ENCODE assay signal across 8 cellular contexts in the genomic region with DNA sequence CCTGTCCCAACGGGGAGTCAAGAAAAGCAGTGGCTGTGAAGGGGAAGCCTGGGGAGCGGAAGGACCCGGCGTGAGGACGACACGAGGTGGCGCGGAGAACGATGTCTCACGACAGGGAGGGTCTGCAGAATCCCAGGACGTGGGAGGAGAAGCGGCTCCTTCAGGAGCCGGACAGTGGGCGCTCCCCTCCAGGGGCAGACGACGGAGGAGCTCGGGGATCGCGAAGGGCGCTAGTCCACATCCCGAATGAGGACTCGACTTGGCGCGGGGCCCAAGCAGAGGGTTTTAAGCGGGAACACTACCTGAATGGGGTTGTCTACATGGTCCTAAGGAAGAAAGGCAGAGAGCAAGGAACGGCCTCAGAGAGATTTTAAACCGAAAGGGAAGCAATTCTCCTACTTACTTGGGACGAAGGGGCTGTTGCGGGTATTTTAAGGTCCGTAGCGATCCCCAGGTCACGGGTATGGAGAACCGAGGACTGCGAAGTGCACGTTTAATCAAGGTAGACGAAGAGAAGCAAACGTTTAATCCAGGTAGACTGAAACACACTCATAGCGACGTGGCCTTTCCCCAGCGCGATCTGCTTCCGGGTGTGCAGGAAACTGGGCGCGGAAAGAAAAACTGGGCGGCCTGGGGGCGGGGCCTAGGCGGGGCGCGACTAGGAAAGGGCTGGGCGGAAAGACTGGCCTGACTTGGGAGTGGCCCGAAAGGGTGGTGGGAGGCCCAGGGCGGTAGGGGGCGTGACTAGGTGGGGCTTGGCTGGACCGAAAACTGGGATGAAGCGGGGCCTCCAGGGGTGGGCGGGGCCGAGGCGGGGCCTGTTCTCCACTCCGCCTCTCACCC. TPM values are rescaled to one million over a fixed set of nuclear protein-coding genes. Genes with fewer than 3 reads are reported as not detected.
DNase-seq lines count a peak whose midpoint lies in the region; TF ChIP-seq lines count a peak whose summit lies in the region.

ZNF841 (minus strand) TSS at position 594 of the 843 bp plus-strand sequence. CDS start 10,964 bp downstream, outside the sequence.

- peak within 1 kb of the TSS; percentile 92 for H3K27ac Mint-ChIP-seq in activated T-cell treated with anti-CD3 and anti-CD28 coated beads, Interleukin-2, amount 50 U/mL, for 24 hours

- peaks cover 40% of the 10 kb centered on the region for H3K4me1 Mint-ChIP-seq in activated T-cell treated with anti-CD3 and anti-CD28 coated beads, Interleukin-2, amount 50 U/mL, for 24 hours (ENCODE audit: low read depth)

- H3K4me1 ChIP-seq in esophagus (ENCODE audit: control insufficient read depth in 2 of 2, insufficient read depth in 2 of 2, low read length in 1 of 2) (no peaks in the 10 kb centered on the region), mucosa of rectum (ENCODE audit: control insufficient read depth in 2 of 2, insufficient read depth in 2 of 2, low read length in 2 of 2) (peaks cover 0 to 6% of the 10 kb centered on the region in 2 donors)

- H3K9me3 Mint-ChIP-seq in activated T-cell treated with anti-CD3 and anti-CD28 coated beads, Interleukin-2, amount 50 U/mL, for 24 hours, result peaks cover 69% of the 10 kb centered on the region

- H3K27me3 Mint-ChIP-seq in activated T-cell treated with anti-CD3 and anti-CD28 coated beads, Interleukin-2, amount 50 U/mL, for 24 hours, result no peaks in the 10 kb centered on the region

- TF ChIP-seq CTCF in AG10803 (conservative IDR thresholded peaks at IDR 0.05; ENCODE audit: low read length), result no peak

- H3K9me3 ChIP-seq in esophagus (ENCODE audit: control insufficient read depth in 2 of 2, insufficient read depth in 1 of 2, low read depth in 1 of 2, low read length in 1 of 2), result peaks cover 3 to 18% of the 10 kb centered on the region in 2 donors
- peaks cover 8 to 10% of the 10 kb centered on the region in 2 donors for H3K9me3 ChIP-seq in mucosa of rectum (ENCODE audit: control insufficient read depth in 2 of 2, low read length in 2 of 2)

- 1% methylated on average over 59 of the region's 59 CpGs for WGBS in esophagus, 2 donors

- H3K4me3 Mint-ChIP-seq in activated T-cell treated with anti-CD3 and anti-CD28 coated beads, Interleukin-2, amount 50 U/mL, for 24 hours, result peak within 1 kb of the TSS; percentile 92

- H3K4me3 ChIP-seq in AG10803 (ENCODE audit: low read length), result peak within 1 kb of the TSS; percentile 98
- H3K4me3 ChIP-seq in esophagus (ENCODE audit: low read depth in 1 of 2, low read length in 2 of 2), result peak within 1 kb of the TSS; percentile 87 to 95
- H3K4me3 ChIP-seq in mucosa of rectum (ENCODE audit: low read length in 2 of 2), result peak within 1 kb of the TSS; percentile 88 to 100

- H3K27me3 ChIP-seq in esophagus (ENCODE audit: control insufficient read depth in 1 of 2, insufficient read depth in 2 of 2, low read length in 2 of 2), result no peaks in the 10 kb centered on the region
- no peaks in the 10 kb centered on the region for H3K27me3 ChIP-seq in mucosa of rectum (ENCODE audit: control insufficient read depth in 2 of 2, insufficient read depth in 2 of 2, low read length in 2 of 2)

- peak within 1 kb of the TSS; percentile 78 to 88 for H3K9ac ChIP-seq in mucosa of rectum (ENCODE audit: low read depth in 1 of 2, low read length in 2 of 2)

- H3K27ac ChIP-seq in esophagus (ENCODE audit: low read depth in 2 of 2, low read length in 1 of 2) (peak within 1 kb of the TSS; percentile 90 to 94), mucosa of rectum (ENCODE audit: low read depth in 2 of 2, low read length in 2 of 2) (peak within 1 kb of the TSS; percentile 56 to 76)

- peaks cover 82% of the 10 kb centered on the region for H3K36me3 Mint-ChIP-seq in activated T-cell treated with anti-CD3 and anti-CD28 coated beads, Interleukin-2, amount 50 U/mL, for 24 hours (ENCODE audit: low read depth)

- peak; percentile 95 for DNase-seq in AG10803 (ENCODE audit: low read depth)
- DNase-seq in GM19240 (ENCODE audit: insufficient read length, low spot score), result peak; percentile 18
- peak; percentile 70 for DNase-seq in HS-5 (ENCODE audit: low read depth)
- peak; percentile 51 for DNase-seq in OCI-M2 (lab: John Stamatoyannopoulos, UW; ENCODE audit: unreplicated experiment)
- DNase-seq in activated T-cell treated with anti-CD3 and anti-CD28 coated beads, Interleukin-2, amount 50 U/mL, for 24 hours, result peak; percentile 92
- peak; percentile 52 to 68 for DNase-seq in stimulated activated CD8-positive, alpha-beta memory T cell treated with anti-CD3 and anti-CD28 coated beads, Interleukin-4, amount 100 ng/mL, for 1 hour (ENCODE audit: low read depth in 2 of 2, low spot score in 1 of 2)

- peaks cover 5 to 6% of the 10 kb centered on the region in 2 donors for H3K36me3 ChIP-seq in esophagus (ENCODE audit: control insufficient read depth in 2 of 2, insufficient read depth in 2 of 2, low read length in 1 of 2)
- H3K36me3 ChIP-seq in mucosa of rectum (ENCODE audit: control insufficient read depth in 2 of 2, insufficient read depth in 2 of 2, low read length in 2 of 2), result peaks cover 5 to 19% of the 10 kb centered on the region in 2 donors

RNA-seq across cellular contexts. Expression of gene ZNF841, which starts in this region (rescaled TPM):
- polyA plus RNA-seq in esophagus, result 1 to 10 TPM; 8.1 to 8.5 TPM

Comparison
In these comparisons a context has a peak if more than half of its experiments do, and no peak if none do; other contexts are left out.
1. Peak in every context shown above with its lines: DNase-seq, H3K4me3 ChIP-seq and H3K27ac ChIP-seq.
2. DNase-seq: peak in every context shown above with its lines; median percentile 95 in AG10803; 92 in activated T-cell treated with anti-CD3 and anti-CD28 coated beads, Interleukin-2, amount 50 U/mL, for 24 hours; 70 in HS-5; 60 in stimulated activated CD8-positive, alpha-beta memory T cell treated with anti-CD3 and anti-CD28 coated beads, Interleukin-4, amount 100 ng/mL, for 1 hour; 51 in OCI-M2; 18 in GM19240.